ENCODE assay signal across 8 cellular contexts in genomic region chr15:49154359-49154758, GRCh38. TPM values are rescaled to one million over a fixed set of nuclear protein-coding genes. Genes with fewer than 3 reads are reported as not detected.
DNase-seq lines count a peak whose midpoint lies in the region; ATAC-seq and TF ChIP-seq lines count a peak whose summit lies in the region.

No MANE protein-coding gene starts in this region.

- no peaks in the 10 kb centered on the region for H3K27me3 Mint-ChIP-seq in CD4-positive, CD25-positive, alpha-beta regulatory T cell
- H3K27me3 Mint-ChIP-seq in effector memory CD8-positive, alpha-beta T cell = no peaks in the 10 kb centered on the region
- H3K27me3 Mint-ChIP-seq in neural progenitor cell (ENCODE audit: insufficient read depth, low read depth) = peaks cover 2% of the 10 kb centered on the region

- TF ChIP-seq POLR2A in NB4 (IDR thresholded peaks at IDR 0.05; ENCODE audit: extremely low read depth, insufficient read length) = no peak

- no peak overlapping the region for H2AFZ ChIP-seq in neural progenitor cell (replicated peaks)

- H3K9me3 Mint-ChIP-seq in CD4-positive, CD25-positive, alpha-beta regulatory T cell = no peaks in the 10 kb centered on the region
- H3K9me3 Mint-ChIP-seq in effector memory CD8-positive, alpha-beta T cell = no peaks in the 10 kb centered on the region
- no peaks in the 10 kb centered on the region for H3K9me3 Mint-ChIP-seq in neural progenitor cell

- H3F3A ChIP-seq in neural progenitor cell (ENCODE audit: low read depth) = peaks cover 9% of the 10 kb centered on the region

- peak overlapping the region; percentile 99 for H3K4me3 ChIP-seq in CD4-positive, CD25-positive, alpha-beta regulatory T cell (ENCODE audit: low read depth, low read length)
- H3K4me3 ChIP-seq in NB4 (ENCODE audit: low read depth, low read length) (peak overlapping the region; percentile 79), neural progenitor cell (peak overlapping the region; percentile 96)

- H3K4me1 Mint-ChIP-seq in CD4-positive, CD25-positive, alpha-beta regulatory T cell = peaks cover 50 to 74% (median 55%) of the 10 kb centered on the region in 4 donors
- peaks cover 36 to 43% of the 10 kb centered on the region in 2 donors for H3K4me1 Mint-ChIP-seq in effector memory CD8-positive, alpha-beta T cell (ENCODE audit: low read depth in 2 of 2)
- peaks cover 24% of the 10 kb centered on the region for H3K4me1 Mint-ChIP-seq in neural progenitor cell

- no peak for ATAC-seq in CD4-positive, CD25-positive, alpha-beta regulatory T cell (ENCODE audit: low read depth in 2 of 2)
- ATAC-seq in effector memory CD8-positive, alpha-beta T cell (replicated peaks) = no peak
- ATAC-seq in GM18511 (IDR thresholded peaks at IDR 0.05; ENCODE audit: unreplicated experiment) = no peak
- no peak for ATAC-seq in HG03045 (IDR thresholded peaks at IDR 0.05; ENCODE audit: unreplicated experiment)

- peaks cover 76% of the 10 kb centered on the region for H3K79me2 ChIP-seq in neural progenitor cell (ENCODE audit: low read depth)

- H3K36me3 ChIP-seq in CD4-positive, CD25-positive, alpha-beta regulatory T cell (ENCODE audit: control insufficient read depth, insufficient read depth, low read length) = peaks cover 3% of the 10 kb centered on the region
- no peaks in the 10 kb centered on the region for H3K36me3 ChIP-seq in neural progenitor cell

- peaks cover 42% of the 10 kb centered on the region for H3K4me1 ChIP-seq in CD4-positive, CD25-positive, alpha-beta regulatory T cell (ENCODE audit: control insufficient read depth, insufficient read depth, low read length, poor library complexity, severe bottlenecking)
- H3K4me1 ChIP-seq in neural progenitor cell = peaks cover 18% of the 10 kb centered on the region

- TF ChIP-seq CTCF in NB4 (IDR thresholded peaks at IDR 0.05; ENCODE audit: low read depth, low read length) (no peak), neural progenitor cell (IDR thresholded peaks at IDR 0.05) (no peak)

- peaks cover 4% of the 10 kb centered on the region for H3K36me3 Mint-ChIP-seq in CD4-positive, CD25-positive, alpha-beta regulatory T cell
- peaks cover 26% of the 10 kb centered on the region for H3K36me3 Mint-ChIP-seq in effector memory CD8-positive, alpha-beta T cell (ENCODE audit: insufficient read depth)
- no peaks in the 10 kb centered on the region for H3K36me3 Mint-ChIP-seq in neural progenitor cell

- H3K4me2 ChIP-seq in neural progenitor cell = peak overlapping the region; percentile 77

- peaks cover 19% of the 10 kb centered on the region for H4K20me1 ChIP-seq in neural progenitor cell (ENCODE audit: low read depth)

- H3K9ac ChIP-seq in neural progenitor cell = peak overlapping the region; percentile 95

- H3K9me3 ChIP-seq in CD4-positive, CD25-positive, alpha-beta regulatory T cell (ENCODE audit: control insufficient read depth in 2 of 2, low read length in 2 of 2) = no peaks in the 10 kb centered on the region
- H3K9me3 ChIP-seq in neural progenitor cell (ENCODE audit: low read depth) = no peaks in the 10 kb centered on the region

- peak overlapping the region; percentile 95 to 100 (median 100) for H3K4me3 Mint-ChIP-seq in CD4-positive, CD25-positive, alpha-beta regulatory T cell
- peak overlapping the region; percentile 98 to 100 for H3K4me3 Mint-ChIP-seq in effector memory CD8-positive, alpha-beta T cell
- H3K4me3 Mint-ChIP-seq in neural progenitor cell = peak overlapping the region; percentile 100

- no peak for DNase-seq in CD4-positive, CD25-positive, alpha-beta regulatory T cell
- peak; percentile 16 for DNase-seq in NB4 (ENCODE audit: low read depth)
- DNase-seq in effector memory CD8-positive, alpha-beta T cell = no peak
- no peak for DNase-seq in neural progenitor cell (ENCODE audit: low spot score)
- no peak for DNase-seq in COLO829 (ENCODE audit: low spot score)
- no peak for DNase-seq in activated CD4-positive, CD25-positive, alpha-beta regulatory T cell (lab: John Stamatoyannopoulos, UW)

- H3K27ac Mint-ChIP-seq in CD4-positive, CD25-positive, alpha-beta regulatory T cell = peak overlapping the region; percentile 99 to 100 (median 100)
- peak overlapping the region; percentile 99 for H3K27ac Mint-ChIP-seq in effector memory CD8-positive, alpha-beta T cell
- H3K27ac Mint-ChIP-seq in neural progenitor cell = peak overlapping the region; percentile 35

- peak overlapping the region; percentile 89 for H3K27ac ChIP-seq in CD4-positive, CD25-positive, alpha-beta regulatory T cell (ENCODE audit: insufficient read depth, low read length, poor library complexity, severe bottlenecking)
- no peak overlapping the region for H3K27ac ChIP-seq in neural progenitor cell

- no peaks in the 10 kb centered on the region for H3K27me3 ChIP-seq in CD4-positive, CD25-positive, alpha-beta regulatory T cell (ENCODE audit: control insufficient read depth, insufficient read depth, low read length)
- no peaks in the 10 kb centered on the region for H3K27me3 ChIP-seq in neural progenitor cell

RNA-seq across cellular contexts. Expression of gene COPS2, which starts 1.0 kb away (rescaled TPM):
- 102 TPM for total RNA-seq in CD4-positive, CD25-positive, alpha-beta regulatory T cell
- 10 to 100 TPM; 38.1 to 48.7 (median 40.2) TPM for polyA plus RNA-seq in CD4-positive, CD25-positive, alpha-beta regulatory T cell
- total RNA-seq in neural progenitor cell (ENCODE audit: low replicate concordance) = 86.2 and 163 TPM in 2 replicates

RNA-seq across cellular contexts. Expression of gene GALK2, which starts 15.7 kb away (rescaled TPM):
- 27.7 TPM for total RNA-seq in CD4-positive, CD25-positive, alpha-beta regulatory T cell
- 10 to 100 TPM; 28.3 to 39.1 (median 31.2) TPM for polyA plus RNA-seq in CD4-positive, CD25-positive, alpha-beta regulatory T cell
- total RNA-seq in neural progenitor cell (ENCODE audit: low replicate concordance) = 19.0 and 30.1 TPM in 2 replicates

Comparison
In these comparisons a context has a peak if more than half of its experiments do, and no peak if none do; other contexts are left out.
1. H3K27ac Mint-ChIP-seq: peak in every context shown above with its lines; median percentile 100 in CD4-positive, CD25-positive, alpha-beta regulatory T cell; 99 in effector memory CD8-positive, alpha-beta T cell; 35 in neural progenitor cell.